Comparison of ENCODE assay signal across 16 cellular contexts in the genomic region with DNA sequence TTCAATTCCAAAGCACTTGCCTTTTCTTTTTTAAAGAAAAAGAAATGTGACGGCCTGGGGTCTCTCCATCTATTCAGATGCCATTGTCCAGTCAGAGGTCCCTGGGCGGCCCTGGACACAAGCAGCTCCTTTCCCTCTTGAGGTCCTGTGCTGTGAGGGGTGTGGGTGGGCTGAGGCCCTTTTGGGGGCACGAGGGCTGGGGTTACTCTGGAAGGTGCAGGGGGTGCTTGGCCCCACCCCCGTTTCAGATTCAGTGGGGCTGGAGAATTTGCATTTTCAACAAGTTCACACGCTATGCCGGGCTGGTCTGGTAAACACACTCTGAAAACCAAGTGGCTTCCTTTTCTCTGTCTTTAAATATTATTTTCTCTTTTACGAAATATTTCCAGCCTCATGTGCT.
A peak's percentile ranks its signal among the peaks of the same experiment; 100 is the strongest.
DNase-seq lines count a peak whose midpoint lies in the region; ATAC-seq and TF ChIP-seq lines count a peak whose summit lies in the region.
"Had no signal": no experiment of that assay in that cellular context is flagged by ENCODE, and none has a peak within 500 bp of the region (broad histone marks: within the 10 kb centered on the region; RNA-seq: fewer than 3 reads in every experiment).

No MANE protein-coding gene starts in this region.

- no peaks in the 10 kb centered on the region for H3K79me2 ChIP-seq in neural progenitor cell (ENCODE audit: low read depth)

- peak; percentile 28 for ATAC-seq in GM18508 (IDR thresholded peaks at IDR 0.05; ENCODE audit: insufficient read depth, unreplicated experiment)
- ATAC-seq in GM21515 (IDR thresholded peaks at IDR 0.05; ENCODE audit: unreplicated experiment) = peak; percentile 50
- peak; percentile 44 for ATAC-seq in HG03095 (IDR thresholded peaks at IDR 0.05; ENCODE audit: unreplicated experiment)
- ATAC-seq in HG03521 (IDR thresholded peaks at IDR 0.05; ENCODE audit: unreplicated experiment) = no peak
- ATAC-seq: esophagus mucosa; stimulated activated naive CD8-positive, alpha-beta T cell treated with anti-CD3 and anti-CD28 coated beads, Interleukin-15, Interleukin-2, amounts not matched to agents 100 U/mL and 50 U/mL, for 24 hours had no signal

- no peak overlapping the region for H2AFZ ChIP-seq in neural progenitor cell (replicated peaks)

- H3K4me1 ChIP-seq in neural progenitor cell = peaks cover 4% of the 10 kb centered on the region

- TF ChIP-seq CTCF in nephron progenitor cell (IDR thresholded peaks at IDR 0.05) (no peak), neural progenitor cell (IDR thresholded peaks at IDR 0.05) (no peak)

- H3K9me3 Mint-ChIP-seq in nephron progenitor cell (no peaks in the 10 kb centered on the region), neural progenitor cell (no peaks in the 10 kb centered on the region)
- H3K9me3 Mint-ChIP-seq: T-helper 1 cell treated with Interleukin-12 subunit alpha and Interleukin-12 subunit beta and Interleukin-4 antibody, amounts not matched to agents 30 μg/mL and 1 μg/mL, for 36 hours had no signal

- H3K36me3 Mint-ChIP-seq in nephron progenitor cell (ENCODE audit: low read depth) (no peaks in the 10 kb centered on the region), neural progenitor cell (no peaks in the 10 kb centered on the region)

- H3K27me3 Mint-ChIP-seq in nephron progenitor cell (ENCODE audit: low read depth, poor library complexity) (peaks cover 13% of the 10 kb centered on the region), neural progenitor cell (ENCODE audit: insufficient read depth, low read depth) (peaks cover 8% of the 10 kb centered on the region)

- no peaks in the 10 kb centered on the region for H3K9me3 ChIP-seq in neural progenitor cell (ENCODE audit: low read depth)

- H3K4me3 Mint-ChIP-seq in nephron progenitor cell (peak overlapping the region; percentile 47), neural progenitor cell (no peak overlapping the region)
- H3K4me3 Mint-ChIP-seq: T-helper 1 cell treated with Interleukin-12 subunit alpha and Interleukin-12 subunit beta and Interleukin-4 antibody, amounts not matched to agents 30 μg/mL and 1 μg/mL, for 36 hours had no signal

- H3K4me1 Mint-ChIP-seq in nephron progenitor cell (peaks cover 76% of the 10 kb centered on the region), neural progenitor cell (peaks cover 55% of the 10 kb centered on the region)

- H3K27ac ChIP-seq in neural progenitor cell = no peak overlapping the region

- H3K4me3 ChIP-seq in neural progenitor cell = no peak overlapping the region

- H3K27me3 ChIP-seq in neural progenitor cell = no peaks in the 10 kb centered on the region

- no peak overlapping the region for H3K9ac ChIP-seq in neural progenitor cell

- DNase-seq in nephron progenitor cell (no peak), neural progenitor cell (ENCODE audit: low spot score) (no peak), HuH-7 (ENCODE audit: low spot score) (no peak), activated gamma-delta T cell (lab: John Stamatoyannopoulos, UW) (no peak)
- DNase-seq: activated CD4-positive, alpha-beta T cell treated with anti-CD3 and anti-CD28 coated beads, Interleukin-2, amount 50 U/mL, for 48 hours; C1 segment of cervical spinal cord; cerebellar nuclear complex; NCI-H2171; stimulated activated naive CD8-positive, alpha-beta T cell treated with anti-CD3 and anti-CD28 coated beads, Interleukin-15, Interleukin-2, amounts not matched to agents 100 U/mL and 50 U/mL, for 24 hours had no signal

- H3F3A ChIP-seq in neural progenitor cell (ENCODE audit: low read depth) = no peaks in the 10 kb centered on the region

- no peak overlapping the region for H3K4me2 ChIP-seq in neural progenitor cell

- no peaks in the 10 kb centered on the region for H3K36me3 ChIP-seq in neural progenitor cell

- H4K20me1 ChIP-seq in neural progenitor cell (ENCODE audit: low read depth) = no peaks in the 10 kb centered on the region

- no peak overlapping the region for H3K27ac Mint-ChIP-seq in nephron progenitor cell
- H3K27ac Mint-ChIP-seq in neural progenitor cell = no peak overlapping the region
- H3K27ac Mint-ChIP-seq: progenitor cell of endocrine pancreas; T-helper 1 cell treated with Interleukin-12 subunit alpha and Interleukin-12 subunit beta and Interleukin-4 antibody, amounts not matched to agents 30 μg/mL and 1 μg/mL, for 36 hours had no signal
